In the genomic region with DNA sequence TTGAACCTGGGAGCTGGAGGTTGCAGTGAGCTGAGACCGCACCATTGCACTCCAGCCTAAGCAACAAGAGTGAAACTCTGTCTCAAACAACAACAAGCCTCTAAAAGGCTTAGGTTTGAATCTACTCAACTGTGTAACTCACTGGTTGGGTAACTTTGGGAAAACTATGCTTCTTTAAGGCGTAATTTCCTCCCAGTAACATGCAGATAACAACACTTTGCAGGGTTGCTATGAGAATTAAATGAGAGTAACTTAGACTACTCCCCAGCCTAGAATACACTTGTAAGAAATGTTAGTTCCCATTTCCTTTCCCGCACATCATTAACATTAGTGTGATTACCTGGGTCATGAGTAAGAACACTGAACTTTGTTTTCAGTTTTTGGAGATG, we compare ENCODE assay signal across 19 cellular contexts. TPM values are rescaled to one million over a fixed set of nuclear protein-coding genes. Genes with fewer than 3 reads are reported as not detected.
"Had no signal": no experiment of that assay in that cellular context is flagged by ENCODE, and none has a peak within 500 bp of the region (broad histone marks: within the 10 kb centered on the region; RNA-seq: fewer than 3 reads in every experiment).

No MANE protein-coding gene starts in this region.

- H3K4me3 ChIP-seq: esophagus squamous epithelium, lower lobe of right lung, ovary, skin epidermis, thyroid gland, uterus had no signal

- ATAC-seq: activated CD4-positive, CD25-positive, alpha-beta regulatory T cell treated with anti-CD3 and anti-CD28 coated beads, Interleukin-2, amount 50 U/mL, for 24 hours; left cardiac atrium; lower lobe of right lung; stimulated activated naive B cell treated with anti-CD40 and anti-IgM and Interleukin-4, amounts not matched to agents 10 μg/mL and 1 μg/mL and 100 μg/mL, for 72 hours had no signal

- DNase-seq: activated CD4-positive, alpha-beta T cell treated with anti-CD3 and anti-CD28 coated beads, Interleukin-2, amount 50 U/mL, for 1 hour; activated naive CD4-positive, alpha-beta T cell; activated T-cell treated with anti-CD3 and anti-CD28 coated beads for 4 hours; anterior cingulate cortex; cortex of kidney; effector CD4-positive, alpha-beta T cell; esophagus squamous epithelium; left cardiac atrium; lower lobe of right lung; midbrain; ovary; stimulated activated CD4-positive, alpha-beta T cell treated with anti-CD3 and anti-CD28 coated beads, Interleukin-15, amount 100 ng/mL, for 24 hours; stimulated activated CD4-positive, alpha-beta T cell treated with anti-CD3 and anti-CD28 coated beads, Interleukin-4, amount 100 ng/mL, for 1 hour; stimulated activated naive B cell treated with anti-CD40 and anti-IgM and Interleukin-4, amounts not matched to agents 10 μg/mL and 1 μg/mL and 100 μg/mL, for 72 hours; thyroid gland; uterus had no signal

- H3K27me3 ChIP-seq: esophagus squamous epithelium, ovary, thyroid gland, uterus had no signal

- H3K36me3 ChIP-seq: esophagus squamous epithelium, lower lobe of right lung, ovary, thyroid gland, uterus had no signal

- H3K27ac ChIP-seq: esophagus squamous epithelium, lower lobe of right lung, ovary, skin epidermis, thyroid gland, uterus had no signal

- H3K9me3 ChIP-seq: esophagus squamous epithelium, lower lobe of right lung, ovary, thyroid gland, uterus had no signal

- H3K4me1 ChIP-seq: esophagus squamous epithelium, lower lobe of right lung, thyroid gland, uterus had no signal

RNA-seq across cellular contexts. Expression of gene MYPN, which starts 5.4 kb away (rescaled TPM):
- total RNA-seq: esophagus squamous epithelium, lower lobe of right lung, neural crest cell, uterus had no signal
